In the genomic region with DNA sequence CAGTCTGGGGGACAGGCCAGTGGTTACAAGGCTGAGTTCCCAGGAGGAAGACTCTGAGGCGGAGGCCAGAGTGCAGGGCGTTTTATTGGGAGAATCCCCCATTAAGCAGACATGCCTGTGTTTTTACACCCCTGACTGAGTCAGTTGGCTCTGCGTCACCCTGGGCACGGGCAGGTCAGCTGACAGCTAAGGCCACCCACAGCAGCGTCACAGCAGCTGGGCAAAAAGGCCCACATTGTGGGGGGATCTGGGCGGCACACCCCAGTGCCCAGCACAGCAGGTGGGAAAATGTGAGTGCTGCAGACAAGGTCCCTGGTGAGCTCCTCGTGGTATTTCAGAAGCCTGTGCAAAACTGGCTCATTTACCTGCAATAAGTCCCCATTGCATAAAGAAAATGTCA, we compare ENCODE assay signal across 29 cellular contexts.
"Had no signal": no experiment of that assay in that cellular context is flagged by ENCODE, and none has a peak within 500 bp of the region (broad histone marks: within the 10 kb centered on the region; RNA-seq: fewer than 3 reads in every experiment).

No MANE protein-coding gene starts in this region.

- DNase-seq: activated CD4-positive, alpha-beta T cell treated with anti-CD3 and anti-CD28 coated beads for 48 hours; activated CD4-positive, alpha-beta T cell treated with anti-CD3 and anti-CD28 coated beads, Interleukin-2, amount 50 U/mL, for 48 hours; activated CD8-positive, alpha-beta memory T cell treated with anti-CD3 and anti-CD28 coated beads for 24 hours; activated effector memory CD4-positive, alpha-beta T cell treated with anti-CD3 and anti-CD28 coated beads, Interleukin-2, amount 50 U/mL, for 16 hours; activated naive CD4-positive, alpha-beta T cell treated with anti-CD3 and anti-CD28 coated beads for 36 hours; activated naive CD8-positive, alpha-beta T cell treated with anti-CD3 and anti-CD28 coated beads for 36 hours; adrenal gland; cerebellar nuclear complex; dorsolateral prefrontal cortex; effector memory CD4-positive, alpha-beta T cell; left lung; mesendoderm; retina; small intestine; stimulated activated CD4-positive, alpha-beta T cell treated with anti-CD3 and anti-CD28 coated beads, Interleukin-2, amount 100 ng/mL, for 24 hours; stimulated activated naive B cell treated with anti-CD40 and anti-IgM and Interleukin-4, amounts not matched to agents 10 μg/mL and 1 μg/mL and 100 μg/mL, for 72 hours; stomach; thyroid gland; upper lobe of left lung had no signal

- H3K27ac Mint-ChIP-seq: activated naive CD4-positive, alpha-beta T cell treated with anti-CD3 and anti-CD28 coated beads for 36 hours; activated naive CD8-positive, alpha-beta T cell treated with anti-CD3 and anti-CD28 coated beads for 36 hours; natural killer cell treated with Interleukin-12 subunit alpha and Interleukin-12 subunit beta and Interleukin-15 and Interleukin-18, amount 100 ng/mL, for 72 hours; stimulated activated naive B cell treated with anti-CD40 and anti-IgM and Interleukin-4, amounts not matched to agents 10 μg/mL and 1 μg/mL and 100 μg/mL, for 72 hours had no signal

- H3K27ac ChIP-seq: adrenal gland, ascending aorta, cardiac muscle cell, coronary artery, left lung, neutrophil, prostate gland, stomach, thyroid gland, upper lobe of left lung, VCaP had no signal

- H3K9me3 Mint-ChIP-seq: activated naive CD4-positive, alpha-beta T cell treated with anti-CD3 and anti-CD28 coated beads for 36 hours; activated naive CD8-positive, alpha-beta T cell treated with anti-CD3 and anti-CD28 coated beads for 36 hours; brain; natural killer cell treated with Interleukin-12 subunit alpha and Interleukin-12 subunit beta and Interleukin-15 and Interleukin-18, amount 100 ng/mL, for 72 hours; stimulated activated naive B cell treated with anti-CD40 and anti-IgM and Interleukin-4, amounts not matched to agents 10 μg/mL and 1 μg/mL and 100 μg/mL, for 72 hours had no signal

- ATAC-seq: left lung; sciatic nerve; stimulated activated naive B cell treated with anti-CD40 and anti-IgM and Interleukin-4, amounts not matched to agents 10 μg/mL and 1 μg/mL and 100 μg/mL, for 72 hours had no signal

- H3K4me3 Mint-ChIP-seq: activated naive CD4-positive, alpha-beta T cell treated with anti-CD3 and anti-CD28 coated beads for 36 hours; activated naive CD8-positive, alpha-beta T cell treated with anti-CD3 and anti-CD28 coated beads for 36 hours; natural killer cell treated with Interleukin-12 subunit alpha and Interleukin-12 subunit beta and Interleukin-15 and Interleukin-18, amount 100 ng/mL, for 72 hours; stimulated activated naive B cell treated with anti-CD40 and anti-IgM and Interleukin-4, amounts not matched to agents 10 μg/mL and 1 μg/mL and 100 μg/mL, for 72 hours had no signal

- H3K36me3 Mint-ChIP-seq: activated naive CD8-positive, alpha-beta T cell treated with anti-CD3 and anti-CD28 coated beads for 36 hours; brain; natural killer cell treated with Interleukin-12 subunit alpha and Interleukin-12 subunit beta and Interleukin-15 and Interleukin-18, amount 100 ng/mL, for 72 hours; stimulated activated naive B cell treated with anti-CD40 and anti-IgM and Interleukin-4, amounts not matched to agents 10 μg/mL and 1 μg/mL and 100 μg/mL, for 72 hours had no signal

- H3K27me3 ChIP-seq: ascending aorta, cardiac muscle cell, thyroid gland, upper lobe of left lung had no signal

- H3K4me1 ChIP-seq: adrenal gland, ascending aorta, left lung, prostate gland, thyroid gland, upper lobe of left lung had no signal

- H3K9me3 ChIP-seq: adrenal gland, ascending aorta, left lung, neutrophil, prostate gland, stomach, thyroid gland, upper lobe of left lung had no signal

- H3K36me3 ChIP-seq: adrenal gland, ascending aorta, cardiac muscle cell, left lung, neutrophil, prostate gland, stomach, thyroid gland, upper lobe of left lung had no signal

- H3K4me3 ChIP-seq: adrenal gland, ascending aorta, cardiac muscle cell, coronary artery, dorsolateral prefrontal cortex, left lung, lung, prostate gland, stomach, thyroid gland, upper lobe of left lung had no signal

- H3K4me1 Mint-ChIP-seq: activated naive CD8-positive, alpha-beta T cell treated with anti-CD3 and anti-CD28 coated beads for 36 hours; stimulated activated naive B cell treated with anti-CD40 and anti-IgM and Interleukin-4, amounts not matched to agents 10 μg/mL and 1 μg/mL and 100 μg/mL, for 72 hours had no signal
